ENCODE assay signal across 11 cellular contexts in the genomic region with DNA sequence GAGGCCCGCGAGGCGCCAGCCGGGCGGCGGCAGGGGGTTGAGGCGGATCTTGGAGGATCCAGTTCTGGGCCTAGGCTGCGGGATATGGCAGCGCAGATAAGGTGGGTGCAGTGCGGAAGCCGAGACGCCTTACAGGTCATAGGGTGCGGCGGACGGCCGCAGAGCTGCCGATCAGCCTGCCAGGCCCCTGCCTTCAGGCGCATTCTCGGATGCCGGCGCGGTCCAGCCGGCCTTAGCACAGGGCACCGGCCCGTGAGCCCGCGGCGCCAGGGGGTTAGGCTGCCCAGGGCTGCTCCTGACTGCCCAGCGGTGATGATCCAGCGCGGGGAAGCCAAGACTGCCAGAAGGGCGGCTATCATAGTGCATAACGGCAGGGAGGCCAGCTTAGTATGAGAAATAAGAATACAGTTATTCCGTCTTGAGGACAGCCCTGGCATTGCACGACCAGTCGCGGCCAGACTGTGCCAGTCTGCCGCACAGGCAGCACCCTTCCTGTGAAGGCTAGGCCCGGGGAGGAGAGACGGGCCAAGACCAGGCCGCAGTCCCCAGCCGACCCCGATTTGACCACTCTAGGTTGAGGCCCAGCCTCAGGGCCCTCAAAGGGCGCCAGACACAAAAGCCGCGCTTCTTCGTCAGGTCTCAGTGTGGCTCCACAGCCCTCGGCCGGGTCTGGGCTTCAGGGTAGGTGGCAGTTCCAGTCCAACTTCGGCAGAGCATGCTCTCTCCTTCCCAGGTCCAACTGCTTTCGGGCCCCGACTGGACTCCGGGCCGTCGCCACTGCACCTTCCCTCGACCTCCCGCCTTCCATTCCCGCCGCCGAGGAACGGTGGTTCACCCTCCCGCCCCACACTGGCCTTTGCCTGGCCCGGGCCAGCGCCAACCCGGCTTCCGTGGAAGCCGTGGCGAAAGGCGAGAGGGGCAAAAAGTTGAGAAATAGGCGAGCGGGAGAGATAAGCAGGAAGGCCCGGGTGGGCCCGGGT. TPM values are rescaled to one million over a fixed set of nuclear protein-coding genes. Genes with fewer than 3 reads are reported as not detected.
DNase-seq lines count a peak whose midpoint lies in the region; ATAC-seq and TF ChIP-seq lines count a peak whose summit lies in the region.
"Had no signal": no experiment of that assay in that cellular context is flagged by ENCODE, and none has a peak within 500 bp of the region (broad histone marks: within the 10 kb centered on the region; RNA-seq: fewer than 3 reads in every experiment).

No MANE protein-coding gene starts in this region.

- peak overlapping the region; percentile 59 for H3K4me3 ChIP-seq in MG63

- DNase-seq in CD14-positive monocyte (ENCODE audit: low spot score) (no peak), MG63 (peak; percentile 54), erythroblast (lab: John Stamatoyannopoulos, UW) (peak; percentile 37 to 41), mesothelial cell of epicardium (ENCODE audit: low spot score in 2 of 2, unreplicated experiment in 2 of 2) (peak in 1 of 2 experiments; percentile 63), immature natural killer cell (no peak)
- DNase-seq in activated effector memory CD4-positive, alpha-beta T cell treated with Interleukin-2 at 50 U/mL for 16 hours, result no peak
- DNase-seq: NCI-H446 treated with DMSO at 0.1 percent for 48 hours had no signal

- TF ChIP-seq POLR2A in erythroblast (IDR thresholded peaks at IDR 0.05; ENCODE audit: low read length), result no peak

- H3K27me3 Mint-ChIP-seq in CD14-positive monocyte (ENCODE audit: low read depth in 3 of 3), result peaks cover 74 to 92% (median 76%) of the 10 kb centered on the region in 3 donors
- peaks cover 5% of the 10 kb centered on the region for H3K27me3 Mint-ChIP-seq in mesothelial cell of epicardium (ENCODE audit: low read depth)
- peaks cover 6 to 25% (median 22%) of the 10 kb centered on the region in 3 donors for H3K27me3 Mint-ChIP-seq in immature natural killer cell (ENCODE audit: low read depth in 3 of 3)

- H3K9me3 ChIP-seq in MG63, result no peaks in the 10 kb centered on the region

- peaks cover 33% of the 10 kb centered on the region for H3K4me1 Mint-ChIP-seq in CD14-positive monocyte
- peaks cover 71% of the 10 kb centered on the region for H3K4me1 Mint-ChIP-seq in mesothelial cell of epicardium
- H3K4me1 Mint-ChIP-seq in immature natural killer cell, result peaks cover 6 to 8% of the 10 kb centered on the region in 2 donors

- H3K4me3 Mint-ChIP-seq in CD14-positive monocyte, result peak overlapping the region; percentile 72 to 99
- peak overlapping the region; percentile 85 for H3K4me3 Mint-ChIP-seq in mesothelial cell of epicardium
- peak overlapping the region in 1 of 5 donors; percentile 20 for H3K4me3 Mint-ChIP-seq in immature natural killer cell

- ATAC-seq in GM21447 (IDR thresholded peaks at IDR 0.05; ENCODE audit: unreplicated experiment) (no peak), HG03439 (IDR thresholded peaks at IDR 0.05; ENCODE audit: unreplicated experiment) (no peak)

- peaks cover 35% of the 10 kb centered on the region for H3K36me3 ChIP-seq in MG63

- H3K27me3 ChIP-seq in MG63, result no peaks in the 10 kb centered on the region

- TF ChIP-seq CTCF in CD14-positive monocyte (IDR thresholded peaks at IDR 0.05), result no peak
- TF ChIP-seq CTCF in mesothelial cell of epicardium (IDR thresholded peaks at IDR 0.05; ENCODE audit: unreplicated experiment), result no peak

- H3K27ac Mint-ChIP-seq in CD14-positive monocyte, result no peak overlapping the region
- H3K27ac Mint-ChIP-seq in mesothelial cell of epicardium, result peak overlapping the region; percentile 98
- no peak overlapping the region for H3K27ac Mint-ChIP-seq in immature natural killer cell

- H3K36me3 Mint-ChIP-seq in CD14-positive monocyte, result peaks cover 3 to 18% of the 10 kb centered on the region in 2 donors
- peaks cover 29% of the 10 kb centered on the region for H3K36me3 Mint-ChIP-seq in mesothelial cell of epicardium
- H3K36me3 Mint-ChIP-seq in immature natural killer cell, result peaks cover 0 to 3% (median 0%) of the 10 kb centered on the region in 3 donors

- peaks cover 0 to 20% (median 9%) of the 10 kb centered on the region in 7 donors for H3K9me3 Mint-ChIP-seq in CD14-positive monocyte
- no peaks in the 10 kb centered on the region for H3K9me3 Mint-ChIP-seq in mesothelial cell of epicardium
- no peaks in the 10 kb centered on the region for H3K9me3 Mint-ChIP-seq in immature natural killer cell
- H3K9me3 Mint-ChIP-seq: T-helper 2 cell treated with Interferon-gamma antibody and Interleukin-4, amounts not matched to agents 5 μg/mL and 100 μg/mL, for 36 hours had no signal

- intact Hi-C loops in CD14-positive monocyte (cut with micrococcal nuclease), result no loop called here

RNA-seq across cellular contexts. Expression of a gene that starts 0.9 kb away (rescaled TPM):
- polyA plus RNA-seq in CD14-positive monocyte (not detected), immature natural killer cell (not detected)
- 11.3 and 14.9 TPM in 2 replicates for total RNA-seq in MG63 (2014; rRNA removed; shearing (Covaris generic); ENCODE audit: low replicate concordance)
- total RNA-seq in mesothelial cell of epicardium, result 127 to 136 TPM (median 132 TPM) in 3 replicates

RNA-seq across cellular contexts. Expression of a gene that starts 35.2 kb away (rescaled TPM):
- polyA plus RNA-seq in CD14-positive monocyte, result 10 to 100 TPM in 1 of 2 donors, 1 to 10 TPM in 1; 8.9 to 11.0 TPM
- total RNA-seq in MG63 (2014; rRNA removed; shearing (Covaris generic); ENCODE audit: low replicate concordance), result 39.6 and 41.0 TPM in 2 replicates
- 93.8 to 99.2 TPM (median 96.0 TPM) in 3 replicates for total RNA-seq in mesothelial cell of epicardium
- 10 to 100 TPM; 17.7 to 30.4 (median 19.6) TPM for polyA plus RNA-seq in immature natural killer cell

RNA-seq across cellular contexts. Expression of a gene that starts 42.7 kb away (rescaled TPM):
- polyA plus RNA-seq in CD14-positive monocyte, result not detected
- not detected in 2 replicates for total RNA-seq in MG63 (2014; rRNA removed; shearing (Covaris generic); ENCODE audit: low replicate concordance)
- total RNA-seq in mesothelial cell of epicardium, result 10.2 to 11.7 TPM (median 10.7 TPM) in 3 replicates
- polyA plus RNA-seq in immature natural killer cell, result not detected
- polyA plus RNA-seq: esophagus had no signal

Comparison
In these comparisons a context has a peak if more than half of its experiments do, and no peak if none do; other contexts are left out.
1. DNase-seq: peak in MG63 (single experiment) and erythroblast (2 of 2); none in CD14-positive monocyte (single experiment), immature natural killer cell (0 of 3) and activated effector memory CD4-positive, alpha-beta T cell treated with Interleukin-2 at 50 U/mL for 16 hours (single experiment).
2. RNA of a gene that starts 42.7 kb away (total RNA-seq): 10.2 to 11.7 TPM in mesothelial cell of epicardium; not detected in MG63; every median in the first group is over 10 times any median in the second.